ENCODE assay signal across 1 cellular context in the genomic region with DNA sequence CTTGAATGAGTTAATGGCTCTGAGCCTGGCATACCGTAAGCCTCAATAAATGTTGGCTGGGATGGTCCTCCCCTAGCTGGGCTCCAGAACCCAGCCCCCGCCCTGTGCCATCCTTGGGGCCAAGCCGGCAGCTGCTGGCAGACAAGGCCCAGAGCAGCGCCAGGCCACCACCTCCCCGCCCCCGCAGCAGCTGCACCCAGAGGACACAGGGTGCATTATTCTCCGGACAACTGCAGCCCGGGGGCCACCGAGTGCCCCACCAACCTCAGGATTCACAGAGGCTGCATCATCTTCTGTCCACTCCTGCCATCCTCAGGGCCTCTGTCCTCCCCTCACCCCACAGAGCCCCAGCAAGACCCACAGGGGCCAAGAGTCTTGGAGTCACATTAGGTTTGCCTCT.
TF ChIP-seq lines count a peak whose summit lies in the region.

No MANE protein-coding gene starts in this region.

TF ChIP-seq in GM23338, 12 proteins besides CTCF, POLR2A, EP300 and RAD21 (continued from another document):
- TF ChIP-seq, protein P1, sequence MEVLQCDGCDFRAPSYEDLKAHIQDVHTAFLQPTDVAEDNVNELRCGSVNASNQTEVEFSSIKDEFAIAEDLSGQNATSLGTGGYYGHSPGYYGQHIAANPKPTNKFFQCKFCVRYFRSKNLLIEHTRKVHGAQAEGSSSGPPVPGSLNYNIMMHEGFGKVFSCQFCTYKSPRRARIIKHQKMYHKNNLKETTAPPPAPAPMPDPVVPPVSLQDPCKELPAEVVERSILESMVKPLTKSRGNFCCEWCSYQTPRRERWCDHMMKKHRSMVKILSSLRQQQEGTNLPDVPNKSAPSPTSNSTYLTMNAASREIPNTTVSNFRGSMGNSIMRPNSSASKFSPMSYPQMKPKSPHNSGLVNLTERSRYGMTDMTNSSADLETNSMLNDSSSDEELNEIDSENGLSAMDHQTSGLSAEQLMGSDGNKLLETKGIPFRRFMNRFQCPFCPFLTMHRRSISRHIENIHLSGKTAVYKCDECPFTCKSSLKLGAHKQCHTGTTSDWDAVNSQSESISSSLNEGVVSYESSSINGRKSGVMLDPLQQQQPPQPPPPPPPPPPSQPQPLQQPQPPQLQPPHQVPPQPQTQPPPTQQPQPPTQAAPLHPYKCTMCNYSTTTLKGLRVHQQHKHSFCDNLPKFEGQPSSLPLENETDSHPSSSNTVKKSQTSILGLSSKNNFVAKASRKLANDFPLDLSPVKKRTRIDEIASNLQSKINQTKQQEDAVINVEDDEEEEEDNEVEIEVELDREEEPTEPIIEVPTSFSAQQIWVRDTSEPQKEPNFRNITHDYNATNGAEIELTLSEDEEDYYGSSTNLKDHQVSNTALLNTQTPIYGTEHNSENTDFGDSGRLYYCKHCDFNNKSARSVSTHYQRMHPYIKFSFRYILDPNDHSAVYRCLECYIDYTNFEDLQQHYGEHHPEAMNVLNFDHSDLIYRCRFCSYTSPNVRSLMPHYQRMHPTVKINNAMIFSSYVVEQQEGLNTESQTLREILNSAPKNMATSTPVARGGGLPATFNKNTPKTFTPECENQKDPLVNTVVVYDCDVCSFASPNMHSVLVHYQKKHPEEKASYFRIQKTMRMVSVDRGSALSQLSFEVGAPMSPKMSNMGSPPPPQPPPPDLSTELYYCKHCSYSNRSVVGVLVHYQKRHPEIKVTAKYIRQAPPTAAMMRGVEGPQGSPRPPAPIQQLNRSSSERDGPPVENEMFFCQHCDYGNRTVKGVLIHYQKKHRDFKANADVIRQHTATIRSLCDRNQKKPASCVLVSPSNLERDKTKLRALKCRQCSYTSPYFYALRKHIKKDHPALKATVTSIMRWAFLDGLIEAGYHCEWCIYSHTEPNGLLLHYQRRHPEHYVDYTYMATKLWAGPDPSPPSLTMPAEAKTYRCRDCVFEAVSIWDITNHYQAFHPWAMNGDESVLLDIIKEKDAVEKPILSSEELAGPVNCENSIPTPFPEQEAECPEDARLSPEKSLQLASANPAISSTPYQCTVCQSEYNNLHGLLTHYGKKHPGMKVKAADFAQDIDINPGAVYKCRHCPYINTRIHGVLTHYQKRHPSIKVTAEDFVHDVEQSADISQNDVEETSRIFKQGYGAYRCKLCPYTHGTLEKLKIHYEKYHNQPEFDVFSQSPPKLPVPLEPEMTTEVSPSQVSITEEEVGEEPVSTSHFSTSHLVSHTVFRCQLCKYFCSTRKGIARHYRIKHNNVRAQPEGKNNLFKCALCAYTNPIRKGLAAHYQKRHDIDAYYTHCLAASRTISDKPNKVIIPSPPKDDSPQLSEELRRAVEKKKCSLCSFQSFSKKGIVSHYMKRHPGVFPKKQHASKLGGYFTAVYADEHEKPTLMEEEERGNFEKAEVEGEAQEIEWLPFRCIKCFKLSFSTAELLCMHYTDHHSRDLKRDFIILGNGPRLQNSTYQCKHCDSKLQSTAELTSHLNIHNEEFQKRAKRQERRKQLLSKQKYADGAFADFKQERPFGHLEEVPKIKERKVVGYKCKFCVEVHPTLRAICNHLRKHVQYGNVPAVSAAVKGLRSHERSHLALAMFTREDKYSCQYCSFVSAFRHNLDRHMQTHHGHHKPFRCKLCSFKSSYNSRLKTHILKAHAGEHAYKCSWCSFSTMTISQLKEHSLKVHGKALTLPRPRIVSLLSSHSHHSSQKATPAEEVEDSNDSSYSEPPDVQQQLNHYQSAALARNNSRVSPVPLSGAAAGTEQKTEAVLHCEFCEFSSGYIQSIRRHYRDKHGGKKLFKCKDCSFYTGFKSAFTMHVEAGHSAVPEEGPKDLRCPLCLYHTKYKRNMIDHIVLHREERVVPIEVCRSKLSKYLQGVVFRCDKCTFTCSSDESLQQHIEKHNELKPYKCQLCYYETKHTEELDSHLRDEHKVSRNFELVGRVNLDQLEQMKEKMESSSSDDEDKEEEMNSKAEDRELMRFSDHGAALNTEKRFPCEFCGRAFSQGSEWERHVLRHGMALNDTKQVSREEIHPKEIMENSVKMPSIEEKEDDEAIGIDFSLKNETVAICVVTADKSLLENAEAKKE (CRISPR knock-in tag; IDR thresholded peaks at IDR 0.05), result no peak
- TF ChIP-seq ETS1 (IDR thresholded peaks at IDR 0.05) (no peak), ZNF114 (CRISPR knock-in tag; IDR thresholded peaks at IDR 0.05) (no peak), NANOG (IDR thresholded peaks at IDR 0.05; ENCODE audit: borderline replicate concordance) (no peak), STAT1 (IDR thresholded peaks at IDR 0.05; ENCODE audit: unreplicated experiment) (no peak), JUNB (IDR thresholded peaks at IDR 0.05; ENCODE audit: unreplicated experiment) (no peak), CREB1 (CRISPR knock-in tag; IDR thresholded peaks at IDR 0.05; ENCODE audit: low read depth) (no peak)
- TF ChIP-seq, protein P2, sequence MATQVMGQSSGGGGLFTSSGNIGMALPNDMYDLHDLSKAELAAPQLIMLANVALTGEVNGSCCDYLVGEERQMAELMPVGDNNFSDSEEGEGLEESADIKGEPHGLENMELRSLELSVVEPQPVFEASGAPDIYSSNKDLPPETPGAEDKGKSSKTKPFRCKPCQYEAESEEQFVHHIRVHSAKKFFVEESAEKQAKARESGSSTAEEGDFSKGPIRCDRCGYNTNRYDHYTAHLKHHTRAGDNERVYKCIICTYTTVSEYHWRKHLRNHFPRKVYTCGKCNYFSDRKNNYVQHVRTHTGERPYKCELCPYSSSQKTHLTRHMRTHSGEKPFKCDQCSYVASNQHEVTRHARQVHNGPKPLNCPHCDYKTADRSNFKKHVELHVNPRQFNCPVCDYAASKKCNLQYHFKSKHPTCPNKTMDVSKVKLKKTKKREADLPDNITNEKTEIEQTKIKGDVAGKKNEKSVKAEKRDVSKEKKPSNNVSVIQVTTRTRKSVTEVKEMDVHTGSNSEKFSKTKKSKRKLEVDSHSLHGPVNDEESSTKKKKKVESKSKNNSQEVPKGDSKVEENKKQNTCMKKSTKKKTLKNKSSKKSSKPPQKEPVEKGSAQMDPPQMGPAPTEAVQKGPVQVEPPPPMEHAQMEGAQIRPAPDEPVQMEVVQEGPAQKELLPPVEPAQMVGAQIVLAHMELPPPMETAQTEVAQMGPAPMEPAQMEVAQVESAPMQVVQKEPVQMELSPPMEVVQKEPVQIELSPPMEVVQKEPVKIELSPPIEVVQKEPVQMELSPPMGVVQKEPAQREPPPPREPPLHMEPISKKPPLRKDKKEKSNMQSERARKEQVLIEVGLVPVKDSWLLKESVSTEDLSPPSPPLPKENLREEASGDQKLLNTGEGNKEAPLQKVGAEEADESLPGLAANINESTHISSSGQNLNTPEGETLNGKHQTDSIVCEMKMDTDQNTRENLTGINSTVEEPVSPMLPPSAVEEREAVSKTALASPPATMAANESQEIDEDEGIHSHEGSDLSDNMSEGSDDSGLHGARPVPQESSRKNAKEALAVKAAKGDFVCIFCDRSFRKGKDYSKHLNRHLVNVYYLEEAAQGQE (IDR thresholded peaks at IDR 0.05; ENCODE audit: unreplicated experiment), result no peak
